In genomic region chr15:42315435-42316020, GRCh38 we compare ENCODE assay signal across 22 cellular contexts. TPM values are rescaled to one million over a fixed set of nuclear protein-coding genes. Genes with fewer than 3 reads are reported as not detected.
A peak's percentile ranks its signal among the peaks of the same experiment; 100 is the strongest.
DNase-seq lines count a peak whose midpoint lies in the region; ATAC-seq and TF ChIP-seq lines count a peak whose summit lies in the region.
"Had no signal": no experiment of that assay in that cellular context is flagged by ENCODE, and none has a peak within 500 bp of the region (broad histone marks: within the 10 kb centered on the region; RNA-seq: fewer than 3 reads in every experiment).

No MANE protein-coding gene starts in this region.

- no peak for DNase-seq in activated CD8-positive, alpha-beta T cell treated with anti-CD3 and anti-CD28 coated beads for 36 hours
- DNase-seq in activated CD8-positive, alpha-beta T cell treated with anti-CD3 and anti-CD28 coated beads, Interleukin-2, amount 10 ng/mL, durations not matched to agents 7 days and 5 days: no peak
- DNase-seq in GM23248: peak; percentile 51
- DNase-seq in WERI-Rb-1: peak; percentile 43
- no peak for DNase-seq in stimulated activated naive CD8-positive, alpha-beta T cell treated with anti-CD3 and anti-CD28 coated beads, Interleukin-15, Interleukin-2, amounts not matched to agents 100 U/mL and 50 U/mL, for 24 hours
- DNase-seq in NCI-H345 treated with DMSO at 0.1 percent for 48 hours (lab: John Stamatoyannopoulos, UW; ENCODE audit: unreplicated experiment): no peak
- no peak for DNase-seq in activated naive CD4-positive, alpha-beta T cell treated with anti-CD3 and anti-CD28 coated beads for 36 hours
- DNase-seq in testis: no peak
- DNase-seq: CD4-positive, alpha-beta T cell; DMS79; GOT3; NCI-H1436; NCI-H1930; NCI-H2171 treated with DMSO at 0.1 percent for 48 hours; NCI-H446 treated with DMSO at 0.1 percent for 48 hours; NCI-H69; OCI-M1; SHP77 treated with DMSO at 0.1 percent for 48 hours; SK-N-SH; T-helper 1 cell had no signal

- CTCF ChIA-PET in activated CD8-positive, alpha-beta T cell treated with anti-CD3 and anti-CD28 coated beads for 36 hours (lab: Charles Lee): no interaction called here
- CTCF ChIA-PET in activated CD8-positive, alpha-beta T cell treated with anti-CD3 and anti-CD28 coated beads, Interleukin-2, amount 10 ng/mL, durations not matched to agents 7 days and 5 days (lab: Charles Lee): interaction anchor here (0.7 kb wide), 1 partner anchor 50 kb away, joined by 3 read pairs; no protein-coding TSS in a partner anchor
- CTCF ChIA-PET in activated naive CD4-positive, alpha-beta T cell treated with anti-CD3 and anti-CD28 coated beads for 36 hours (lab: Charles Lee): no interaction called here

- peaks cover 16% of the 10 kb centered on the region for H3K36me3 Mint-ChIP-seq in activated CD8-positive, alpha-beta T cell treated with anti-CD3 and anti-CD28 coated beads for 36 hours (ENCODE audit: low read depth)
- H3K36me3 Mint-ChIP-seq in activated CD8-positive, alpha-beta T cell treated with anti-CD3 and anti-CD28 coated beads, Interleukin-2, amount 10 ng/mL, durations not matched to agents 7 days and 5 days (ENCODE audit: low read depth): peaks cover 5% of the 10 kb centered on the region
- H3K36me3 Mint-ChIP-seq in activated naive CD4-positive, alpha-beta T cell treated with anti-CD3 and anti-CD28 coated beads for 36 hours (ENCODE audit: low read depth): peaks cover 12% of the 10 kb centered on the region

- no peaks in the 10 kb centered on the region for H3K9me3 Mint-ChIP-seq in activated CD8-positive, alpha-beta T cell treated with anti-CD3 and anti-CD28 coated beads for 36 hours
- no peaks in the 10 kb centered on the region for H3K9me3 Mint-ChIP-seq in activated CD8-positive, alpha-beta T cell treated with anti-CD3 and anti-CD28 coated beads, Interleukin-2, amount 10 ng/mL, durations not matched to agents 7 days and 5 days (ENCODE audit: insufficient read depth)
- H3K9me3 Mint-ChIP-seq in activated naive CD4-positive, alpha-beta T cell treated with anti-CD3 and anti-CD28 coated beads for 36 hours: no peaks in the 10 kb centered on the region
- H3K9me3 Mint-ChIP-seq: CD4-positive, alpha-beta T cell had no signal

- intact Hi-C loops in activated CD8-positive, alpha-beta T cell treated with anti-CD3 and anti-CD28 coated beads for 36 hours (cut with micrococcal nuclease): no loop called here
- intact Hi-C loops in activated naive CD4-positive, alpha-beta T cell treated with anti-CD3 and anti-CD28 coated beads for 36 hours (cut with micrococcal nuclease): loop anchor here (1.0 kb wide), 1 partner anchor 42 kb away; the partner anchor contains the start of genes GANC and TMEM87A
- intact Hi-C loops in testis (cut with DNase I; ENCODE audit: low total_unique reads): no loop called here

- H3K9ac ChIP-seq in GM23248: no peak overlapping the region
- H3K9ac ChIP-seq: SK-N-SH had no signal

- no peak overlapping the region for H2AFZ ChIP-seq in GM23248

- no peak for TF ChIP-seq CTCF in activated CD8-positive, alpha-beta T cell treated with anti-CD3 and anti-CD28 coated beads for 36 hours (IDR thresholded peaks at IDR 0.05)
- TF ChIP-seq CTCF in WERI-Rb-1 (IDR thresholded peaks at IDR 0.05; ENCODE audit: low read depth, low read length): no peak
- TF ChIP-seq CTCF in testis (IDR thresholded peaks at IDR 0.05): no peak

- H3K27ac Mint-ChIP-seq in activated CD8-positive, alpha-beta T cell treated with anti-CD3 and anti-CD28 coated beads for 36 hours: no peak overlapping the region
- H3K27ac Mint-ChIP-seq in activated CD8-positive, alpha-beta T cell treated with anti-CD3 and anti-CD28 coated beads, Interleukin-2, amount 10 ng/mL, durations not matched to agents 7 days and 5 days: no peak overlapping the region
- H3K27ac Mint-ChIP-seq in activated naive CD4-positive, alpha-beta T cell treated with anti-CD3 and anti-CD28 coated beads for 36 hours: no peak overlapping the region
- H3K27ac Mint-ChIP-seq: CD4-positive, alpha-beta T cell had no signal

- H3F3A ChIP-seq in GM23248 (ENCODE audit: insufficient read depth): peaks cover 7% of the 10 kb centered on the region; the same call in 1 of the 2 replicates

- H3K79me2 ChIP-seq in GM23248 (ENCODE audit: insufficient read depth): no peaks in the 10 kb centered on the region

- H3K4me2 ChIP-seq in GM23248 (ENCODE audit: unreplicated experiment): no peak overlapping the region
- H3K4me2 ChIP-seq: SK-N-SH had no signal

- H3K27me3 ChIP-seq in GM23248 (replicated peaks; ENCODE audit: insufficient read depth) (no peaks in the 10 kb centered on the region), WERI-Rb-1 (ENCODE audit: insufficient read depth, low read depth, severe bottlenecking) (no peaks in the 10 kb centered on the region), testis (no peaks in the 10 kb centered on the region)

- H3K9me3 ChIP-seq in GM23248 (ENCODE audit: low read depth): no peaks in the 10 kb centered on the region
- H3K9me3 ChIP-seq in WERI-Rb-1 (ENCODE audit: severe bottlenecking): no peaks in the 10 kb centered on the region
- no peaks in the 10 kb centered on the region for H3K9me3 ChIP-seq in testis
- H3K9me3 ChIP-seq: SK-N-SH had no signal

- no peak for TF ChIP-seq POLR2A in testis (IDR thresholded peaks at IDR 0.05)

- H3K4me3 Mint-ChIP-seq in activated CD8-positive, alpha-beta T cell treated with anti-CD3 and anti-CD28 coated beads for 36 hours: no peak overlapping the region
- H3K4me3 Mint-ChIP-seq in activated CD8-positive, alpha-beta T cell treated with anti-CD3 and anti-CD28 coated beads, Interleukin-2, amount 10 ng/mL, durations not matched to agents 7 days and 5 days: no peak overlapping the region
- no peak overlapping the region for H3K4me3 Mint-ChIP-seq in activated naive CD4-positive, alpha-beta T cell treated with anti-CD3 and anti-CD28 coated beads for 36 hours
- H3K4me3 Mint-ChIP-seq: CD4-positive, alpha-beta T cell had no signal

- no peak overlapping the region for H3K4me3 ChIP-seq in GM23248
- H3K4me3 ChIP-seq in WERI-Rb-1 (ENCODE audit: low read depth, low read length): no peak overlapping the region
- no peak overlapping the region for H3K4me3 ChIP-seq in testis

- H3K36me3 ChIP-seq in GM23248 (ENCODE audit: low read depth): peaks cover 8% of the 10 kb centered on the region; the same call in 1 of the 2 replicates
- no peaks in the 10 kb centered on the region for H3K36me3 ChIP-seq in WERI-Rb-1
- H3K36me3 ChIP-seq in testis (ENCODE audit: low read depth, missing control alignments): no peaks in the 10 kb centered on the region

- peak; percentile 24 for ATAC-seq in activated CD8-positive, alpha-beta T cell treated with anti-CD3 and anti-CD28 coated beads for 36 hours
- no peak for ATAC-seq in activated CD8-positive, alpha-beta T cell treated with anti-CD3 and anti-CD28 coated beads, Interleukin-2, amount 10 ng/mL, durations not matched to agents 7 days and 5 days
- peak; percentile 69 for ATAC-seq in stimulated activated naive CD8-positive, alpha-beta T cell treated with anti-CD3 and anti-CD28 coated beads, Interleukin-15, Interleukin-2, amounts not matched to agents 100 U/mL and 50 U/mL, for 24 hours

- no peaks in the 10 kb centered on the region for H4K20me1 ChIP-seq in GM23248 (ENCODE audit: insufficient read depth)

- POLR2A ChIA-PET in activated CD8-positive, alpha-beta T cell treated with anti-CD3 and anti-CD28 coated beads for 36 hours (lab: Charles Lee): no interaction called here
- POLR2A ChIA-PET in activated CD8-positive, alpha-beta T cell treated with anti-CD3 and anti-CD28 coated beads, Interleukin-2, amount 10 ng/mL, durations not matched to agents 7 days and 5 days (lab: Charles Lee): no interaction called here

- H3K27ac ChIP-seq in GM23248 (no peak overlapping the region), WERI-Rb-1 (no peak overlapping the region), testis (no peak overlapping the region)

- in situ Hi-C loops in GM23248 (cut with MboI): no loop called here

- no peaks in the 10 kb centered on the region for H3K9me2 ChIP-seq in GM23248 (ENCODE audit: insufficient read depth)
- H3K9me2 ChIP-seq: SK-N-SH had no signal

- peaks cover 5% of the 10 kb centered on the region for H3K4me1 Mint-ChIP-seq in activated CD8-positive, alpha-beta T cell treated with anti-CD3 and anti-CD28 coated beads for 36 hours (ENCODE audit: low read depth)
- no peaks in the 10 kb centered on the region for H3K4me1 Mint-ChIP-seq in activated CD8-positive, alpha-beta T cell treated with anti-CD3 and anti-CD28 coated beads, Interleukin-2, amount 10 ng/mL, durations not matched to agents 7 days and 5 days (ENCODE audit: low read depth)
- H3K4me1 Mint-ChIP-seq in activated naive CD4-positive, alpha-beta T cell treated with anti-CD3 and anti-CD28 coated beads for 36 hours (ENCODE audit: low read depth): no peaks in the 10 kb centered on the region

- no peaks in the 10 kb centered on the region for H3K27me3 Mint-ChIP-seq in activated CD8-positive, alpha-beta T cell treated with anti-CD3 and anti-CD28 coated beads for 36 hours
- no peaks in the 10 kb centered on the region for H3K27me3 Mint-ChIP-seq in activated CD8-positive, alpha-beta T cell treated with anti-CD3 and anti-CD28 coated beads, Interleukin-2, amount 10 ng/mL, durations not matched to agents 7 days and 5 days (ENCODE audit: low read depth)
- H3K27me3 Mint-ChIP-seq in activated naive CD4-positive, alpha-beta T cell treated with anti-CD3 and anti-CD28 coated beads for 36 hours (ENCODE audit: low read depth): no peaks in the 10 kb centered on the region
- H3K27me3 Mint-ChIP-seq: CD4-positive, alpha-beta T cell had no signal

- WGBS in GM23248 (ENCODE audit: low coverage in 1 of 2, low lambda C conversion rate in 2 of 2, missing lambda C conversion rate in 2 of 2), 2 experiments: 64 to 73% methylated on average over 3 of the region's 3 CpGs
- 85 to 87% methylated on average over 3 of the region's 3 CpGs for WGBS in testis, 2 donors

- H3K4me1 ChIP-seq in GM23248 (ENCODE audit: insufficient read depth) (0 out of 2 replicates have a peak, but pooled peaks cover 5% of the 10 kb centered on the region), testis (no peaks in the 10 kb centered on the region)

RNA-seq across cellular contexts. Expression of gene TMEM87A, which starts 42.3 kb away (rescaled TPM):
- 10 to 100 TPM; 23.6 to 24.7 TPM for total RNA-seq in activated CD8-positive, alpha-beta T cell treated with anti-CD3 and anti-CD28 coated beads for 36 hours
- 10 to 100 TPM; 31.2 to 33.1 TPM for total RNA-seq in activated CD8-positive, alpha-beta T cell treated with anti-CD3 and anti-CD28 coated beads, Interleukin-2, amount 10 ng/mL, durations not matched to agents 7 days and 5 days
- total RNA-seq in GM23248 (2014; rRNA removed; shearing (Covaris generic)): 64.6 and 83.2 TPM in 2 replicates
- 63.8 and 66.1 TPM in 2 replicates for polyA plus RNA-seq in GM23248 (2016; fragmentation: Nextera tagmentation; extraction: Ambion mirVana)
- 10 to 100 TPM; 26.6 to 28.4 TPM for total RNA-seq in activated naive CD4-positive, alpha-beta T cell treated with anti-CD3 and anti-CD28 coated beads for 36 hours
- 10 to 100 TPM; 79.5 to 92.9 TPM for total RNA-seq in testis
- 64.2 TPM for polyA plus RNA-seq in testis (ENCODE audit: insufficient read depth, low read depth, low replicate concordance)

RNA-seq across cellular contexts. Expression of gene GANC, which starts 42.5 kb away (rescaled TPM):
- total RNA-seq in activated CD8-positive, alpha-beta T cell treated with anti-CD3 and anti-CD28 coated beads for 36 hours: 10 to 100 TPM; 18.0 to 22.2 TPM
- 10 to 100 TPM; 19.0 to 22.9 TPM for total RNA-seq in activated CD8-positive, alpha-beta T cell treated with anti-CD3 and anti-CD28 coated beads, Interleukin-2, amount 10 ng/mL, durations not matched to agents 7 days and 5 days
- 21.4 and 23.3 TPM in 2 replicates for total RNA-seq in GM23248 (2014; rRNA removed; shearing (Covaris generic))
- 18.9 and 26.8 TPM in 2 replicates for polyA plus RNA-seq in GM23248 (2016; fragmentation: Nextera tagmentation; extraction: Ambion mirVana)
- 10 to 100 TPM; 27.4 to 27.7 TPM for total RNA-seq in activated naive CD4-positive, alpha-beta T cell treated with anti-CD3 and anti-CD28 coated beads for 36 hours
- total RNA-seq in testis: 10 to 100 TPM; 54.8 to 63.4 TPM
- polyA plus RNA-seq in testis (ENCODE audit: insufficient read depth, low read depth, low replicate concordance): 37.6 TPM

RNA-seq across cellular contexts. Expression of gene CAPN3, which starts 43.8 kb away (rescaled TPM):
- total RNA-seq in activated CD8-positive, alpha-beta T cell treated with anti-CD3 and anti-CD28 coated beads for 36 hours: 1 to 10 TPM; 3.3 to 3.5 TPM
- 1 to 10 TPM; 2.5 to 2.9 TPM for total RNA-seq in activated CD8-positive, alpha-beta T cell treated with anti-CD3 and anti-CD28 coated beads, Interleukin-2, amount 10 ng/mL, durations not matched to agents 7 days and 5 days
- 5.7 and 8.6 TPM in 2 replicates for total RNA-seq in GM23248 (2014; rRNA removed; shearing (Covaris generic))
- 1.8 and 2.2 TPM in 2 replicates for polyA plus RNA-seq in GM23248 (2016; fragmentation: Nextera tagmentation; extraction: Ambion mirVana)
- 1 to 10 TPM in 1 of 2 experiments, under 1 TPM in 1; 0.83 to 1.5 TPM for total RNA-seq in activated naive CD4-positive, alpha-beta T cell treated with anti-CD3 and anti-CD28 coated beads for 36 hours
- 10 to 100 TPM; 33.6 to 60.4 TPM for total RNA-seq in testis
- polyA plus RNA-seq in testis (ENCODE audit: insufficient read depth, low read depth, low replicate concordance): 53.0 TPM
- total RNA-seq: A172, RPMI7951 had no signal

Comparison
In these comparisons a context has a peak if more than half of its experiments do, and no peak if none do; other contexts are left out.
1. DNase-seq: peak in GM23248 (single experiment) and WERI-Rb-1 (single experiment); none in activated CD8-positive, alpha-beta T cell treated with anti-CD3 and anti-CD28 coated beads for 36 hours (single experiment), activated CD8-positive, alpha-beta T cell treated with anti-CD3 and anti-CD28 coated beads, Interleukin-2, amount 10 ng/mL, durations not matched to agents 7 days and 5 days (single experiment), stimulated activated naive CD8-positive, alpha-beta T cell treated with anti-CD3 and anti-CD28 coated beads, Interleukin-15, Interleukin-2, amounts not matched to agents 100 U/mL and 50 U/mL, for 24 hours (single experiment), NCI-H345 treated with DMSO at 0.1 percent for 48 hours (single experiment), activated naive CD4-positive, alpha-beta T cell treated with anti-CD3 and anti-CD28 coated beads for 36 hours (single experiment) and testis (single experiment).